In the genomic region with DNA sequence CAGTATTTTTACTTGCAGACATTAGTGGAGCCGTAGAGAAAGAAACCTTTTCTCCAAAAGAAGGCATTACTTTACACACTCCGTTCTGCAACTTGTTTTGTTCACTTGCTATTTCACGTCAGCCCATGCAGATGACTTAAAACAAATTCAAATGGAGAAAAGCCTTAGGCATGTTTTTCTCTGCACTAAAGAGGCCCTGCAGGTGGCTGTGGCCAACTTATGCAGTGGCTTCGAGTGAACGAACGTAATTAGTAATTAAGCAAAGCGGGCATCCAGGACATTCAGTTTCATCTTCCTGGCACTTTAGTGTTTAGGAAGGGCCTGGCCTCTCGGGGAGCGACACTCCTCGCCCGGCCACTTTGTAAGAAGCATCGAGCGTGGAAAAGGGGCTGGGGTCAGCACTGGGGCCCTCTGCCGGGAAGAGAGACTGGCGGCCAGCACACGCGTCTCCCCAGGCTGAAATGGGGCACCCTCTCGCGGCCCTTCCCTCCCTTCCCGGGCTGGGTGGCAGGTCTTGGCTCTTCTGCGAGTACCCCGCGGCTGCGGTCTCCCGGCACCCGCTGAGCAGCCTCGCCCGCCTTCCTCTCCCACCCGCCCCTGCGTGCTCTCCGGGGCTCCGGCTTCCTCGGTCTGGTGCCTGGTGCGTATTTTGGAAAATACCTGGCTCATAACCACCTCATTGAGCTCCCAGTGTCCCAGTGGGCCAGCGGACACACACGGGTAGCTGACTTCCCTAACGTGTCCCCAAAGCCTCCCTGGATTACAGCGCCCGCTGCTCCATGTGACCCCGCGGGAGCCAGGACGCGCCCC, we compare ENCODE assay signal across 8 cellular contexts. TPM values are rescaled to one million over a fixed set of nuclear protein-coding genes. Genes with fewer than 3 reads are reported as not detected.
DNase-seq lines count a peak whose midpoint lies in the region; ATAC-seq, FAIRE-seq and TF ChIP-seq lines count a peak whose summit lies in the region.

No MANE protein-coding gene starts in this region.

- TF ChIP-seq CTCF in AG09309 (IDR thresholded peaks at IDR 0.05; ENCODE audit: control insufficient read depth, insufficient read depth, low read depth, low read length, missing control alignments) (peak; percentile 17), omental fat pad (IDR thresholded peaks at IDR 0.05) (no peak)

- peak; percentile 36 for ATAC-seq in GM18867 (IDR thresholded peaks at IDR 0.05; ENCODE audit: unreplicated experiment)
- peak; percentile 16 for ATAC-seq in HG03060 (IDR thresholded peaks at IDR 0.05; ENCODE audit: low read depth, unreplicated experiment)
- ATAC-seq in omental fat pad (ENCODE audit: low FRiP score): peak; percentile 31

- no peak for FAIRE-seq in frontal cortex (lab: Jason Lieb, UNC)

- H3K4me3 ChIP-seq in AG09309 (ENCODE audit: control insufficient read depth, low read depth, low read length): peak overlapping the region; percentile 94

- DNase-seq in AG09309 (ENCODE audit: low read depth): no peak
- DNase-seq in NCI-H526 treated with DMSO at 0.1 percent for 48 hours (lab: John Stamatoyannopoulos, UW): peak; percentile 28
- DNase-seq in activated effector memory CD4-positive, alpha-beta T cell treated with Interleukin-2 at 50 U/mL for 16 hours: peak; percentile 46
- DNase-seq in frontal cortex (ENCODE audit: low spot score in 2 of 2): peak; percentile 63 to 80
- DNase-seq in omental fat pad (ENCODE audit: low spot score): no peak
- DNase-seq in SIG-M5 (lab: John Stamatoyannopoulos, UW): no peak

RNA-seq across cellular contexts. Expression of a gene that starts 0.7 kb away (rescaled TPM):
- total RNA-seq in frontal cortex (7.3 TPM), omental fat pad (10 to 100 TPM; 27.7 to 36.0 (median 31.7) TPM)

RNA-seq across cellular contexts. Expression of a gene that starts 36.6 kb away (rescaled TPM):
- total RNA-seq in frontal cortex (0.82 TPM), omental fat pad (1 to 10 TPM in 1 of 4 donors, under 1 TPM in 3; 0.47 to 1.3 (median 0.67) TPM)

Comparison
In these comparisons a context has a peak if more than half of its experiments do, and no peak if none do; other contexts are left out.
1. DNase-seq: peak in NCI-H526 treated with DMSO at 0.1 percent for 48 hours (single experiment), activated effector memory CD4-positive, alpha-beta T cell treated with Interleukin-2 at 50 U/mL for 16 hours (single experiment) and frontal cortex (2 of 2); none in AG09309 (single experiment), omental fat pad (single experiment) and SIG-M5 (single experiment).
2. Peak in every context shown above with its lines, with median percentiles within 50 percentile points of each other: ATAC-seq.